In genomic region chr9:127862075-127863011, GRCh38 we compare ENCODE assay signal across 1 cellular context.
TF ChIP-seq lines count a peak whose summit lies in the region.

No MANE protein-coding gene starts in this region.

TF ChIP-seq in K562, 482 proteins besides CTCF, POLR2A, EP300 and RAD21 (continued from another document and continues in another):
- TF ChIP-seq, protein P1, sequence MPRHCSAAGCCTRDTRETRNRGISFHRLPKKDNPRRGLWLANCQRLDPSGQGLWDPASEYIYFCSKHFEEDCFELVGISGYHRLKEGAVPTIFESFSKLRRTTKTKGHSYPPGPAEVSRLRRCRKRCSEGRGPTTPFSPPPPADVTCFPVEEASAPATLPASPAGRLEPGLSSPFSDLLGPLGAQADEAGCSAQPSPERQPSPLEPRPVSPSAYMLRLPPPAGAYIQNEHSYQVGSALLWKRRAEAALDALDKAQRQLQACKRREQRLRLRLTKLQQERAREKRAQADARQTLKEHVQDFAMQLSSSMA (CRISPR knock-in tag; IDR thresholded peaks at IDR 0.05) = no peak
- TF ChIP-seq MTA3 (IDR thresholded peaks at IDR 0.05; ENCODE audit: borderline replicate concordance) (peak; percentile 95), BRCA1 (IDR thresholded peaks at IDR 0.05) (no peak), BRCA1 (CRISPR knock-in tag; IDR thresholded peaks at IDR 0.05) (no peak), TEAD2 (tag; IDR thresholded peaks at IDR 0.05) (no peak), PHF20 (IDR thresholded peaks at IDR 0.05; ENCODE audit: partially characterized antibody) (peak; percentile 57), LEF1 (IDR thresholded peaks at IDR 0.05) (peak; percentile 93), ZNF695 (CRISPR knock-in tag; IDR thresholded peaks at IDR 0.05) (no peak), KDM5B (IDR thresholded peaks at IDR 0.05; ENCODE audit: insufficient replicate concordance, low read depth, low read length) (peak; percentile 40), ETV6 (IDR thresholded peaks at IDR 0.05; ENCODE audit: borderline replicate concordance in 1 of 2, low read depth in 2 of 2, low read length in 1 of 2) (peak in 1 of 2 experiments; percentile 23; a peak in 1 of 4 replicates), ETV6 (CRISPR knock-in tag; IDR thresholded peaks at IDR 0.05; ENCODE audit: borderline replicate concordance) (no peak), FOXP4 (CRISPR knock-in tag; IDR thresholded peaks at IDR 0.05; ENCODE audit: borderline replicate concordance) (peak; percentile 72; the same call in 1 of the 2 replicates), PHB2 (IDR thresholded peaks at IDR 0.05; ENCODE audit: low read depth) (peak; percentile 27; the same call in 1 of the 2 replicates), YY1 (IDR thresholded peaks at IDR 0.05; ENCODE audit: borderline replicate concordance in 1 of 3, control insufficient read depth in 1 of 3, extremely low read depth in 1 of 3, insufficient read depth in 3 of 3, insufficient read length in 1 of 3, insufficient replicate concordance in 2 of 3, low read depth in 1 of 3, low read length in 2 of 3) (peak in 1 of 3 experiments; percentile 12), TAL1 (IDR thresholded peaks at IDR 0.05) (peak; percentile 76), NFE2L1 (tag; IDR thresholded peaks at IDR 0.05; ENCODE audit: borderline replicate concordance, low read depth) (no peak), NR2F6 (CRISPR knock-in tag; IDR thresholded peaks at IDR 0.05) (no peak), ATF7 (IDR thresholded peaks at IDR 0.05) (peak; percentile 97), RBM15 (IDR thresholded peaks at IDR 0.05; ENCODE audit: insufficient read depth, low read length) (no peak), HNRNPK (IDR thresholded peaks at IDR 0.05; ENCODE audit: low read depth, low read length, poor library complexity, severe bottlenecking) (no peak), RBM22 (IDR thresholded peaks at IDR 0.05; ENCODE audit: low read depth, low read length, poor library complexity, severe bottlenecking) (peak; percentile 36), CBX8 (IDR thresholded peaks at IDR 0.05; ENCODE audit: borderline replicate concordance, extremely low read depth, low read depth, low read length, poor library complexity, severe bottlenecking) (no peak), CAMTA2 (CRISPR knock-in tag; conservative IDR thresholded peaks at IDR 0.05) (no peak), TAF1 (IDR thresholded peaks at IDR 0.05; ENCODE audit: control insufficient read depth, extremely low read depth, insufficient read depth, low read length, severe bottlenecking) (peak; percentile 29), MAX (CRISPR knock-in tag; IDR thresholded peaks at IDR 0.05) (peak; percentile 98), ZNF785 (CRISPR knock-in tag; IDR thresholded peaks at IDR 0.05) (no peak), BMI1 (IDR thresholded peaks at IDR 0.05; ENCODE audit: low read length) (no peak), ZNF639 (CRISPR knock-in tag; conservative IDR thresholded peaks at IDR 0.05 in 1 of 2, IDR thresholded peaks at IDR 0.05 in 1 of 2) (peak in 1 of 2 experiments; percentile 83; a peak in 1 of 4 replicates), POLR3G (IDR thresholded peaks at IDR 0.05; ENCODE audit: extremely low read depth, insufficient read length, insufficient replicate concordance) (no peak), TOE1 (IDR thresholded peaks at IDR 0.05; ENCODE audit: borderline replicate concordance) (peak; percentile 80; the same call in 1 of the 2 replicates), TOE1 (CRISPR knock-in tag; IDR thresholded peaks at IDR 0.05; ENCODE audit: borderline replicate concordance, low read depth) (0 out of 2 replicates have a peak, but pooled peaks have one; percentile 25), SNRNP70 (optimal IDR thresholded peaks at IDR 0.05; ENCODE audit: low read depth, low read length) (no peak), PHF8 (IDR thresholded peaks at IDR 0.05; ENCODE audit: borderline replicate concordance, low read length) (peak; percentile 51; the same call in 1 of the 2 replicates), TRIM28 (IDR thresholded peaks at IDR 0.05) (no peak), MCM7 (IDR thresholded peaks at IDR 0.05) (no peak), ILK (tag; IDR thresholded peaks at IDR 0.05; ENCODE audit: borderline replicate concordance, low read depth) (no peak), MEF2A (IDR thresholded peaks at IDR 0.05; ENCODE audit: control insufficient read depth, low read depth, low read length) (no peak), SMARCE1 (IDR thresholded peaks at IDR 0.05) (peak; percentile 84)
- TF ChIP-seq, protein P2, sequence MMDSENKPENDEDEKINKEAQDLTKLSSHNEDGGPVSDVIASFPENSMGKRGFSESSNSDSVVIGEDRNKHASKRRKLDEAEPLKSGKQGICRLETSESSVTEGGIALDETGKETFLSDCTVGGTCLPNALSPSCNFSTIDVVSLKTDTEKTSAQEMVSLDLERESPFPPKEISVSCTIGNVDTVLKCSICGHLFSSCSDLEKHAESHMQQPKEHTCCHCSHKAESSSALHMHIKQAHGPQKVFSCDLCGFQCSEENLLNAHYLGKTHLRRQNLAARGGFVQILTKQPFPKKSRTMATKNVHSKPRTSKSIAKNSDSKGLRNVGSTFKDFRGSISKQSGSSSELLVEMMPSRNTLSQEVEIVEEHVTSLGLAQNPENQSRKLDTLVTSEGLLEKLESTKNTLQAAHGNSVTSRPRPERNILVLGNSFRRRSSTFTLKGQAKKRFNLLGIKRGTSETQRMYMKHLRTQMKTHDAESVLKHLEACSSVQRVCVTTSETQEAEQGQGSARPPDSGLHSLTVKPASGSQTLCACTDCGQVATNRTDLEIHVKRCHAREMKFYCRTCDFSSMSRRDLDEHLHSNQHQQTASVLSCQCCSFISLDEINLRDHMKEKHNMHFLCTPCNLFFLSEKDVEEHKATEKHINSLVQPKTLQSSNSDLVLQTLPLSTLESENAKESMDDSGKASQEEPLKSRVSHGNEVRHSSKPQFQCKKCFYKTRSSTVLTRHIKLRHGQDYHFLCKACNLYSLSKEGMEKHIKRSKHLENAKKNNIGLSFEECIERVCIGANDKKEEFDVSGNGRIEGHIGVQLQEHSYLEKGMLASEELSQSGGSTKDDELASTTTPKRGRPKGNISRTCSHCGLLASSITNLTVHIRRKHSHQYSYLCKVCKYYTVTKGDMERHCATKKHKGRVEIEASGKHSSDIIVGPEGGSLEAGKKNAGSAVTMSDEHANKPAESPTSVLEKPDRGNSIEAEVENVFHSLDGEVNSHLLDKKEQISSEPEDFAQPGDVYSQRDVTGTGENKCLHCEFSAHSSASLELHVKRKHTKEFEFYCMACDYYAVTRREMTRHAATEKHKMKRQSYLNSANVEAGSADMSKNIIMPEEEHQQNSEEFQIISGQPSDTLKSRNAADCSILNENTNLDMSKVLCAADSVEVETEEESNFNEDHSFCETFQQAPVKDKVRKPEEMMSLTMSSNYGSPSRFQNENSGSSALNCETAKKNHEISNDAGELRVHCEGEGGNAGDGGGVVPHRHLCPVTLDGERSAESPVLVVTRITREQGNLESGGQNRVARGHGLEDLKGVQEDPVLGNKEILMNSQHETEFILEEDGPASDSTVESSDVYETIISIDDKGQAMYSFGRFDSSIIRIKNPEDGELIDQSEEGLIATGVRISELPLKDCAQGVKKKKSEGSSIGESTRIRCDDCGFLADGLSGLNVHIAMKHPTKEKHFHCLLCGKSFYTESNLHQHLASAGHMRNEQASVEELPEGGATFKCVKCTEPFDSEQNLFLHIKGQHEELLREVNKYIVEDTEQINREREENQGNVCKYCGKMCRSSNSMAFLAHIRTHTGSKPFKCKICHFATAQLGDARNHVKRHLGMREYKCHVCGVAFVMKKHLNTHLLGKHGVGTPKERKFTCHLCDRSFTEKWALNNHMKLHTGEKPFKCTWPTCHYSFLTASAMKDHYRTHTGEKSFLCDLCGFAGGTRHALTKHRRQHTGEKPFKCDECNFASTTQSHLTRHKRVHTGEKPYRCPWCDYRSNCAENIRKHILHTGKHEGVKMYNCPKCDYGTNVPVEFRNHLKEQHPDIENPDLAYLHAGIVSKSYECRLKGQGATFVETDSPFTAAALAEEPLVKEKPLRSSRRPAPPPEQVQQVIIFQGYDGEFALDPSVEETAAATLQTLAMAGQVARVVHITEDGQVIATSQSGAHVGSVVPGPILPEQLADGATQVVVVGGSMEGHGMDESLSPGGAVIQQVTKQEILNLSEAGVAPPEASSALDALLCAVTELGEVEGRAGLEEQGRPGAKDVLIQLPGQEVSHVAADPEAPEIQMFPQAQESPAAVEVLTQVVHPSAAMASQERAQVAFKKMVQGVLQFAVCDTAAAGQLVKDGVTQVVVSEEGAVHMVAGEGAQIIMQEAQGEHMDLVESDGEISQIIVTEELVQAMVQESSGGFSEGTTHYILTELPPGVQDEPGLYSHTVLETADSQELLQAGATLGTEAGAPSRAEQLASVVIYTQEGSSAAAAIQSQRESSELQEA (IDR thresholded peaks at IDR 0.05; ENCODE audit: low read depth) = no peak
- TF ChIP-seq, protein P3, sequence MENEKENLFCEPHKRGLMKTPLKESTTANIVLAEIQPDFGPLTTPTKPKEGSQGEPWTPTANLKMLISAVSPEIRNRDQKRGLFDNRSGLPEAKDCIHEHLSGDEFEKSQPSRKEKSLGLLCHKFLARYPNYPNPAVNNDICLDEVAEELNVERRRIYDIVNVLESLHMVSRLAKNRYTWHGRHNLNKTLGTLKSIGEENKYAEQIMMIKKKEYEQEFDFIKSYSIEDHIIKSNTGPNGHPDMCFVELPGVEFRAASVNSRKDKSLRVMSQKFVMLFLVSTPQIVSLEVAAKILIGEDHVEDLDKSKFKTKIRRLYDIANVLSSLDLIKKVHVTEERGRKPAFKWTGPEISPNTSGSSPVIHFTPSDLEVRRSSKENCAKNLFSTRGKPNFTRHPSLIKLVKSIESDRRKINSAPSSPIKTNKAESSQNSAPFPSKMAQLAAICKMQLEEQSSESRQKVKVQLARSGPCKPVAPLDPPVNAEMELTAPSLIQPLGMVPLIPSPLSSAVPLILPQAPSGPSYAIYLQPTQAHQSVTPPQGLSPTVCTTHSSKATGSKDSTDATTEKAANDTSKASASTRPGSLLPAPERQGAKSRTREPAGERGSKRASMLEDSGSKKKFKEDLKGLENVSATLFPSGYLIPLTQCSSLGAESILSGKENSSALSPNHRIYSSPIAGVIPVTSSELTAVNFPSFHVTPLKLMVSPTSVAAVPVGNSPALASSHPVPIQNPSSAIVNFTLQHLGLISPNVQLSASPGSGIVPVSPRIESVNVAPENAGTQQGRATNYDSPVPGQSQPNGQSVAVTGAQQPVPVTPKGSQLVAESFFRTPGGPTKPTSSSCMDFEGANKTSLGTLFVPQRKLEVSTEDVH (IDR thresholded peaks at IDR 0.05; ENCODE audit: low read depth, partially characterized antibody) = peak; percentile 58
- TF ChIP-seq, protein P4, sequence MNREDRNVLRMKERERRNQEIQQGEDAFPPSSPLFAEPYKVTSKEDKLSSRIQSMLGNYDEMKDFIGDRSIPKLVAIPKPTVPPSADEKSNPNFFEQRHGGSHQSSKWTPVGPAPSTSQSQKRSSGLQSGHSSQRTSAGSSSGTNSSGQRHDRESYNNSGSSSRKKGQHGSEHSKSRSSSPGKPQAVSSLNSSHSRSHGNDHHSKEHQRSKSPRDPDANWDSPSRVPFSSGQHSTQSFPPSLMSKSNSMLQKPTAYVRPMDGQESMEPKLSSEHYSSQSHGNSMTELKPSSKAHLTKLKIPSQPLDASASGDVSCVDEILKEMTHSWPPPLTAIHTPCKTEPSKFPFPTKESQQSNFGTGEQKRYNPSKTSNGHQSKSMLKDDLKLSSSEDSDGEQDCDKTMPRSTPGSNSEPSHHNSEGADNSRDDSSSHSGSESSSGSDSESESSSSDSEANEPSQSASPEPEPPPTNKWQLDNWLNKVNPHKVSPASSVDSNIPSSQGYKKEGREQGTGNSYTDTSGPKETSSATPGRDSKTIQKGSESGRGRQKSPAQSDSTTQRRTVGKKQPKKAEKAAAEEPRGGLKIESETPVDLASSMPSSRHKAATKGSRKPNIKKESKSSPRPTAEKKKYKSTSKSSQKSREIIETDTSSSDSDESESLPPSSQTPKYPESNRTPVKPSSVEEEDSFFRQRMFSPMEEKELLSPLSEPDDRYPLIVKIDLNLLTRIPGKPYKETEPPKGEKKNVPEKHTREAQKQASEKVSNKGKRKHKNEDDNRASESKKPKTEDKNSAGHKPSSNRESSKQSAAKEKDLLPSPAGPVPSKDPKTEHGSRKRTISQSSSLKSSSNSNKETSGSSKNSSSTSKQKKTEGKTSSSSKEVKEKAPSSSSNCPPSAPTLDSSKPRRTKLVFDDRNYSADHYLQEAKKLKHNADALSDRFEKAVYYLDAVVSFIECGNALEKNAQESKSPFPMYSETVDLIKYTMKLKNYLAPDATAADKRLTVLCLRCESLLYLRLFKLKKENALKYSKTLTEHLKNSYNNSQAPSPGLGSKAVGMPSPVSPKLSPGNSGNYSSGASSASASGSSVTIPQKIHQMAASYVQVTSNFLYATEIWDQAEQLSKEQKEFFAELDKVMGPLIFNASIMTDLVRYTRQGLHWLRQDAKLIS (CRISPR knock-in tag; IDR thresholded peaks at IDR 0.05) = peak; percentile 77; the same call in 1 of the 2 replicates
